2 cellular contexts compared by ENCODE assay signal in genomic region chr11:125165664-125166346, GRCh38.
TF ChIP-seq lines count a peak whose summit lies in the region.

No MANE protein-coding gene starts in this region.

TF ChIP-seq in HEK293, 187 proteins besides CTCF, POLR2A, EP300 and RAD21 (continued from another document):
- TF ChIP-seq ZBTB20 (tag by site-specific recombination; IDR thresholded peaks at IDR 0.05) (0 out of 2 replicates have a peak, but pooled peaks have one; percentile 2), ZBTB8A (tag by site-specific recombination; IDR thresholded peaks at IDR 0.05) (peak; percentile 5; the same call in 1 of the 2 replicates)
TF ChIP-seq in HEK293: peak in this region for 2.

TF ChIP-seq in GM12878, 131 proteins besides CTCF, POLR2A, EP300 and RAD21 (continued from another document):
- TF ChIP-seq SPI1 (IDR thresholded peaks at IDR 0.05; ENCODE audit: borderline replicate concordance, insufficient read depth, low read depth, low read length) = peak; percentile 48; the same call in 1 of the 2 replicates
TF ChIP-seq in GM12878: peak in this region for 2.
